ENCODE assay signal across 31 cellular contexts in genomic region chr7:90587766-90588165, GRCh38. TPM values are rescaled to one million over a fixed set of nuclear protein-coding genes. Genes with fewer than 3 reads are reported as not detected.
"Had no signal": no experiment of that assay in that cellular context is flagged by ENCODE, and none has a peak within 500 bp of the region (broad histone marks: within the 10 kb centered on the region; RNA-seq: fewer than 3 reads in every experiment).

No MANE protein-coding gene starts in this region.

- H3K9me3 Mint-ChIP-seq: activated CD4-positive, alpha-beta T cell treated with anti-CD3 and anti-CD28 coated beads, Interleukin-2, amount 10 ng/mL, durations not matched to agents 7 days and 5 days; activated naive CD4-positive, alpha-beta T cell treated with anti-CD3 and anti-CD28 coated beads, Interleukin-2, amount 50 U/mL, for 24 hours; activated T-cell treated with anti-CD3 and anti-CD28 coated beads, Interleukin-2, amount 50 U/mL, for 24 hours; activated T-helper 2 cell treated with anti-CD3 and anti-CD28 coated beads, Interferon-gamma antibody, Interleukin-2, Interleukin-4, amounts not matched to agents 10 μg/mL and 5 μg/mL and 100 μg/mL, durations not matched to agents 14 hours and 24 hours and 36 hours; T-helper 1 cell treated with Interleukin-12 subunit alpha and Interleukin-12 subunit beta and Interleukin-4 antibody, amounts not matched to agents 30 μg/mL and 1 μg/mL, for 36 hours; T-helper 2 cell treated with Interferon-gamma antibody and Interleukin-4, amounts not matched to agents 5 μg/mL and 100 μg/mL, for 36 hours had no signal

- H3K27ac Mint-ChIP-seq: activated CD4-positive, alpha-beta T cell treated with anti-CD3 and anti-CD28 coated beads for 36 hours; activated CD4-positive, alpha-beta T cell treated with anti-CD3 and anti-CD28 coated beads, Interleukin-2, amount 10 ng/mL, durations not matched to agents 7 days and 5 days; activated CD8-positive, alpha-beta T cell treated with anti-CD3 and anti-CD28 coated beads, Interleukin-2, amount 10 ng/mL, durations not matched to agents 7 days and 5 days; activated naive CD4-positive, alpha-beta T cell treated with anti-CD3 and anti-CD28 coated beads, Interleukin-2, amount 50 U/mL, for 24 hours; activated naive CD8-positive, alpha-beta T cell treated with anti-CD3 and anti-CD28 coated beads, Interleukin-2, amount 10 ng/mL, durations not matched to agents 7 days and 5 days; activated T-cell treated with anti-CD3 and anti-CD28 coated beads, Interleukin-2, amount 50 U/mL, for 24 hours; activated T-helper 2 cell treated with anti-CD3 and anti-CD28 coated beads, Interferon-gamma antibody, Interleukin-2, Interleukin-4, amounts not matched to agents 10 μg/mL and 5 μg/mL and 100 μg/mL, durations not matched to agents 14 hours and 24 hours and 36 hours; brain; T-helper 1 cell treated with Interleukin-12 subunit alpha and Interleukin-12 subunit beta and Interleukin-4 antibody, amounts not matched to agents 30 μg/mL and 1 μg/mL, for 36 hours; T-helper 2 cell treated with Interferon-gamma antibody and Interleukin-4, amounts not matched to agents 5 μg/mL and 100 μg/mL, for 36 hours; WTC11 had no signal

- H3K4me1 ChIP-seq: SJSA1 had no signal

- FAIRE-seq: bronchial epithelial cell, K562, TTC549 had no signal

- H3K4me3 ChIP-seq: K562, SJSA1 had no signal

- H3K27ac ChIP-seq: SJSA1 had no signal

- ATAC-seq: activated CD4-positive, alpha-beta T cell treated with anti-CD3 and anti-CD28 coated beads for 36 hours; activated CD4-positive, CD25-positive, alpha-beta regulatory T cell treated with anti-CD3 and anti-CD28 coated beads, Interleukin-2, amount 50 U/mL, for 24 hours; activated CD8-positive, alpha-beta T cell treated with anti-CD3 and anti-CD28 coated beads, Interleukin-2, amount 10 ng/mL, durations not matched to agents 7 days and 5 days; K562; Panc1; WTC11 had no signal

- H3K36me3 ChIP-seq: SJSA1 had no signal

- H3K27me3 Mint-ChIP-seq: activated CD4-positive, alpha-beta T cell treated with anti-CD3 and anti-CD28 coated beads for 36 hours; brain had no signal

- H3K9me3 ChIP-seq: SJSA1 had no signal

- H3K4me1 Mint-ChIP-seq: activated CD4-positive, alpha-beta T cell treated with anti-CD3 and anti-CD28 coated beads for 36 hours; activated CD4-positive, alpha-beta T cell treated with anti-CD3 and anti-CD28 coated beads, Interleukin-2, amount 10 ng/mL, durations not matched to agents 7 days and 5 days; activated naive CD4-positive, alpha-beta T cell treated with anti-CD3 and anti-CD28 coated beads, Interleukin-2, amount 50 U/mL, for 24 hours; activated naive CD8-positive, alpha-beta T cell treated with anti-CD3 and anti-CD28 coated beads, Interleukin-2, amount 10 ng/mL, durations not matched to agents 7 days and 5 days; brain had no signal

- DNase-seq: activated CD4-positive, alpha-beta T cell treated with anti-CD3 and anti-CD28 coated beads for 36 hours; activated CD4-positive, alpha-beta T cell treated with anti-CD3 and anti-CD28 coated beads, Interleukin-2, amount 10 ng/mL, durations not matched to agents 7 days and 5 days; activated CD4-positive, alpha-beta T cell treated with anti-CD3 and anti-CD28 coated beads, Interleukin-2, amount 50 U/mL, for 48 hours; activated CD8-positive, alpha-beta T cell treated with anti-CD3 and anti-CD28 coated beads, Interleukin-2, amount 10 ng/mL, durations not matched to agents 7 days and 5 days; activated gamma-delta T cell; activated naive CD4-positive, alpha-beta T cell treated with Interleukin-2 at 50 U/mL for 16 hours; activated naive CD8-positive, alpha-beta T cell treated with anti-CD3 and anti-CD28 coated beads, Interleukin-2, amount 10 ng/mL, durations not matched to agents 7 days and 5 days; activated T-cell treated with anti-CD3 and anti-CD28 coated beads, Interleukin-2, amount 50 U/mL, for 24 hours; amygdala; caudate nucleus; NCI-H1092 treated with DMSO at 0.1 percent for 48 hours; NCI-H1417; NCI-H187 treated with DMSO at 0.1 percent for 48 hours; NCI-H2081 treated with DMSO at 0.1 percent for 48 hours; NCI-H345; NCI-H524 treated with DMSO at 0.1 percent for 48 hours; RPMI8226; SHP77 treated with DMSO at 0.1 percent for 48 hours; SK-N-SH had no signal

- H3K4me3 Mint-ChIP-seq: activated CD4-positive, alpha-beta T cell treated with anti-CD3 and anti-CD28 coated beads for 36 hours; activated CD4-positive, alpha-beta T cell treated with anti-CD3 and anti-CD28 coated beads, Interleukin-2, amount 10 ng/mL, durations not matched to agents 7 days and 5 days; activated CD8-positive, alpha-beta T cell treated with anti-CD3 and anti-CD28 coated beads, Interleukin-2, amount 10 ng/mL, durations not matched to agents 7 days and 5 days; activated naive CD4-positive, alpha-beta T cell treated with anti-CD3 and anti-CD28 coated beads, Interleukin-2, amount 50 U/mL, for 24 hours; activated naive CD8-positive, alpha-beta T cell treated with anti-CD3 and anti-CD28 coated beads, Interleukin-2, amount 10 ng/mL, durations not matched to agents 7 days and 5 days; activated T-cell treated with anti-CD3 and anti-CD28 coated beads, Interleukin-2, amount 50 U/mL, for 24 hours; brain; T-helper 1 cell treated with Interleukin-12 subunit alpha and Interleukin-12 subunit beta and Interleukin-4 antibody, amounts not matched to agents 30 μg/mL and 1 μg/mL, for 36 hours; T-helper 2 cell treated with Interferon-gamma antibody and Interleukin-4, amounts not matched to agents 5 μg/mL and 100 μg/mL, for 36 hours; WTC11 had no signal

- H3K36me3 Mint-ChIP-seq: activated naive CD4-positive, alpha-beta T cell treated with anti-CD3 and anti-CD28 coated beads, Interleukin-2, amount 50 U/mL, for 24 hours; activated naive CD8-positive, alpha-beta T cell treated with anti-CD3 and anti-CD28 coated beads, Interleukin-2, amount 10 ng/mL, durations not matched to agents 7 days and 5 days; brain had no signal

- H3K27me3 ChIP-seq: SJSA1 had no signal

- H3K4me2 ChIP-seq: SK-N-SH had no signal

RNA-seq across cellular contexts. Expression of gene CDK14, which starts 8.4 kb away (rescaled TPM):
- total RNA-seq: activated CD4-positive, alpha-beta T cell treated with anti-CD3 and anti-CD28 coated beads, Interleukin-2, amount 10 ng/mL, durations not matched to agents 7 days and 5 days; activated CD8-positive, alpha-beta T cell treated with anti-CD3 and anti-CD28 coated beads, Interleukin-2, amount 10 ng/mL, durations not matched to agents 7 days and 5 days had no signal
